8 cellular contexts compared by ENCODE assay signal in the genomic region with DNA sequence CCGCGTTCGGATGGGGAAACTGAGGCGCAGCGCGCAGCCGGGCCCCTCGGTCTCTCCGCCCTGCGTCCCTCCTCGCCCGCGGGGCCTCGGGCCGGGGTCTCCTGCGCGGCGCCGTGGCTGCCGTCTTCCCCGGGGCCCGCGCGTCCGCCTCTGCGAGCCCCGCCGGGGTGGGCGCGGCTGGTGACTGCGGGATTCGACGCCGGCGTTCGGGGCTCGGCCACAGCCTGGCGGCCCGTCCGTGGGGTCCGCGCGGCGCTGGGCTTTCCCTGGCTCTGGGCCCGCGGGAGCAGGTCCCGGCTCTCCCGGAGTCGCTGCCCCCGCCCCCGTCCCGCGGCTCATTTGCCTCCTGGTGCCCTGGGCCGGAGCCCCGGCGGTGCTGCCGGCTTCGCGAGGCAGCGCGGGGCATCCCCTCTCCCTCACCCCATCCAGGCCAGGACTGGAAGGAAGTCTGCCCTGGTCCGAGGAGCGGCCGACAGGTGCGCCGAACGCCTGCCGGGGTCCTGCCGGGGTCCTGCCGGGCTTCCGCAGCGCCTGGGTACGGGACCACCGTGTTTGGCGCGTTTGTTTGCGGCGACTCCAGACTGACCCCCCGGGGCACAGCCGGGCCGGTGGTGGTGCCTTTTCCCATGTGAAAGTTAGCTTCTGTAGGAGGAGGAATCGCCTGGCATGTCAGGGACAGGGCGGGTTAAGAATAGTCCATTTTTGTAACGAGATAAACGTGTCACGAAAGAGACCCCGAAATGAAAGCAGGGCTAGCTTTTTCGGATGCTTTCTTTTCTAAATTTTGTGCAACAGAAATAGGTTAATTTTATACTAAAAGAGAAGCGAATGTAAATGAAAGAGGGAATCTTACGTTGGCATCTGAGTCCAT. TPM values are rescaled to one million over a fixed set of nuclear protein-coding genes. Genes with fewer than 3 reads are reported as not detected.
A peak's percentile ranks its signal among the peaks of the same experiment; 100 is the strongest.
DNase-seq lines count a peak whose midpoint lies in the region; ATAC-seq, FAIRE-seq and TF ChIP-seq lines count a peak whose summit lies in the region.

No MANE protein-coding gene starts in this region.

- FAIRE-seq in frontal cortex (lab: Jason Lieb, UNC), result no peak

- intact Hi-C loops in psoas muscle (cut with DNase I), result no loop called here

- no peaks in the 10 kb centered on the region for H3K9me3 ChIP-seq in psoas muscle

- H3K27ac ChIP-seq in VCaP (peak overlapping the region; percentile 87), psoas muscle (peak overlapping the region; percentile 85)

- H3K4me1 ChIP-seq in psoas muscle, result peaks cover 17% of the 10 kb centered on the region

- peak; percentile 14 for ATAC-seq in GM21423 (IDR thresholded peaks at IDR 0.05; ENCODE audit: unreplicated experiment)
- peak; percentile 4 to 20 (median 6) for ATAC-seq in psoas muscle
- no peak for ATAC-seq in HG02981 (IDR thresholded peaks at IDR 0.05; ENCODE audit: unreplicated experiment)

- TF ChIP-seq CTCF in AG10803 (conservative IDR thresholded peaks at IDR 0.05; ENCODE audit: low read length) (no peak), VCaP (conservative IDR thresholded peaks at IDR 0.05) (no peak), psoas muscle (IDR thresholded peaks at IDR 0.05) (no peak)

- WGBS in psoas muscle, 3 donors, result 2 to 3% (median 2%) methylated on average over 49 to 90 of the region's 90 CpGs

- H3K36me3 ChIP-seq in psoas muscle (ENCODE audit: insufficient read depth in 1 of 2, low read depth in 1 of 2), result peaks cover 0 to 25% of the 10 kb centered on the region in 2 donors

- H3K4me3 ChIP-seq in AG10803 (ENCODE audit: low read length) (peak overlapping the region; percentile 73), psoas muscle (peak overlapping the region; percentile 89)

- DNase-seq in AG10803 (ENCODE audit: low read depth), result no peak
- peak; percentile 55 to 57 for DNase-seq in frontal cortex (ENCODE audit: low spot score in 2 of 2)
- no peak for DNase-seq in psoas muscle
- DNase-seq in dedifferentiated amniotic fluid mesenchymal stem cell (ENCODE audit: extremely low spot score), result no peak
- DNase-seq in NCI-H524 (lab: John Stamatoyannopoulos, UW), result no peak

- no peaks in the 10 kb centered on the region for H3K27me3 ChIP-seq in psoas muscle (ENCODE audit: insufficient read depth in 3 of 3, low read length in 2 of 3)

RNA-seq across cellular contexts. Expression of a gene that starts 0.7 kb away (rescaled TPM):
- total RNA-seq in frontal cortex, result 10.2 TPM
- total RNA-seq in psoas muscle, result 10 to 100 TPM; 32.0 to 36.9 (median 33.6) TPM
- polyA plus RNA-seq in psoas muscle, result 10 to 100 TPM; 38.3 to 53.2 (median 45.6) TPM

RNA-seq across cellular contexts. Expression of a gene that starts 42.6 kb away (rescaled TPM):
- total RNA-seq in frontal cortex (19.2 TPM), psoas muscle (10 to 100 TPM in 2 of 4 donors, 1 to 10 TPM in 2; 4.7 to 28.9 (median 10.0) TPM)
- 10 to 100 TPM in 1 of 3 donors, 1 to 10 TPM in 2; 3.9 to 13.5 (median 6.5) TPM for polyA plus RNA-seq in psoas muscle

Comparison
In these comparisons a context has a peak if more than half of its experiments do, and no peak if none do; other contexts are left out.
1. DNase-seq: peak in frontal cortex (2 of 2); none in AG10803 (single experiment), psoas muscle (0 of 2), dedifferentiated amniotic fluid mesenchymal stem cell (single experiment) and NCI-H524 (0 of 2).